ENCODE assay signal across 8 cellular contexts in the genomic region with DNA sequence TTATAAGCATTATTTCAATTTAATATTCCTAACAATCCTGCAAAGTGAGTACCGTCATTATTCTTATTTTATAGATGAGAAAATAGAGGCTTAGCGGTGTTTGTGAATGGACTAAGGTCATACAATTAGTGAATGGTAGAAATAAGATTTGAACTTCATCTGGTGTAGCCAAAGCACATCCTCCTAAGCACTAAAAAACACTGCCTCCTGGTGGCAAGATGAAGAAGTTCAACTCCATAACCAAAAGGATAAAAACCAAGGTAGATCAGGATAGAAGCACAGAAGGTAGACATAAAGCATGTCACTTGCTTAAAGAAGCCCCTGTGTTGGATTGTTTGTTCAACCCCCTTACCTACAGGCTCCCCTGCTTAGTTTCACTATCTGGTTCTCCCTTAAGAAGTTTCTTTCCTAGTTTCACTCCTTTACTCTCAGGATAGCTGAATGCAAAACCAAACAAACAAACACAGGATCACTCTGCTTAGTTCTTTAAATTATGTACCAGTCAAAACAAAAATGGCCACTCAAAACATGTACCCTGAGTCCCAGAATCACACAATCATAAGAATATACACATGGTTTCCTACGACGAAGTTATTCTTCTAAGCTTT. TPM values are rescaled to one million over a fixed set of nuclear protein-coding genes. Genes with fewer than 3 reads are reported as not detected.
DNase-seq lines count a peak whose midpoint lies in the region; ATAC-seq and TF ChIP-seq lines count a peak whose summit lies in the region.

No MANE protein-coding gene starts in this region.

- H2AFZ ChIP-seq in IMR-90 (replicated peaks; ENCODE audit: low read length, poor library complexity) (no peak overlapping the region), osteoblast (ENCODE audit: low read length) (peak overlapping the region; percentile 25)

- H2BK20ac ChIP-seq in IMR-90 (ENCODE audit: low read depth, low read length): no peak overlapping the region

- H3K23ac ChIP-seq in IMR-90 (ENCODE audit: low read depth, low read length): no peak overlapping the region

- H3K27me3 Mint-ChIP-seq in activated CD4-positive, alpha-beta T cell treated with anti-CD3 and anti-CD28 coated beads, Interleukin-2, amount 10 ng/mL, durations not matched to agents 24 days and 14 days: no peaks in the 10 kb centered on the region

- H4K91ac ChIP-seq in IMR-90 (ENCODE audit: insufficient read depth, low read depth, low read length): no peak overlapping the region

- TF ChIP-seq CTCF in IMR-90 (conservative IDR thresholded peaks at IDR 0.05; ENCODE audit: low read depth, low read length) (peak; percentile 21), body of pancreas (IDR thresholded peaks at IDR 0.05) (peak in 6 of 7 experiments; percentile 16 to 50 (median 28)), osteoblast (IDR thresholded peaks at IDR 0.05; ENCODE audit: extremely low read depth, low read depth, low read length) (peak; percentile 34)

- H3K27me3 ChIP-seq in IMR-90 (ENCODE audit: control insufficient read depth, insufficient read depth, low read length): peaks cover 2% of the 10 kb centered on the region; the same call in 1 of the 2 replicates
- H3K27me3 ChIP-seq in body of pancreas: no peaks in the 10 kb centered on the region
- H3K27me3 ChIP-seq in osteoblast (ENCODE audit: insufficient read depth, low read length): no peaks in the 10 kb centered on the region

- no peak overlapping the region for H2BK120ac ChIP-seq in IMR-90 (ENCODE audit: low read depth, low read length)

- ATAC-seq in IMR-90 (ENCODE audit: low read depth): no peak
- no peak for ATAC-seq in body of pancreas

- no peaks in the 10 kb centered on the region for H3K79me2 ChIP-seq in osteoblast (ENCODE audit: insufficient read depth, low read length)

- CTCF ChIA-PET in IMR-90 (lab: Yijun Ruan, JAX): no interaction called here

- no peak for TF ChIP-seq RAD21 in IMR-90 (IDR thresholded peaks at IDR 0.05; ENCODE audit: low read length)

- H3K9me3 ChIP-seq in IMR-90 (ENCODE audit: control insufficient read depth, insufficient read depth, low read length) (no peaks in the 10 kb centered on the region), body of pancreas (no peaks in the 10 kb centered on the region), osteoblast (ENCODE audit: low read depth, low read length) (no peaks in the 10 kb centered on the region)

- H3K27ac Mint-ChIP-seq in activated CD4-positive, alpha-beta T cell treated with anti-CD3 and anti-CD28 coated beads, Interleukin-2, amount 10 ng/mL, durations not matched to agents 24 days and 14 days: peak overlapping the region; percentile 86

- H3K79me1 ChIP-seq in IMR-90 (ENCODE audit: low read depth in 1 of 2, low read length in 2 of 2): no peaks in the 10 kb centered on the region

- H4K8ac ChIP-seq in IMR-90 (ENCODE audit: low read depth in 2 of 2, low read length in 2 of 2): no peak overlapping the region

- H3K36me3 ChIP-seq in IMR-90 (ENCODE audit: control insufficient read depth, insufficient read depth, low read length) (no peaks in the 10 kb centered on the region), body of pancreas (replicated peaks in 1 of 2; ENCODE audit: insufficient read depth in 1 of 2, low read depth in 2 of 2) (no peaks in the 10 kb centered on the region), osteoblast (ENCODE audit: insufficient read depth, low read length) (no peaks in the 10 kb centered on the region)

- H3K4me2 ChIP-seq in IMR-90 (ENCODE audit: low read depth, low read length) (no peak overlapping the region), osteoblast (ENCODE audit: insufficient read depth, low read length) (no peak overlapping the region)

- H3K4me3 ChIP-seq in IMR-90 (ENCODE audit: insufficient read depth, low read depth, low read length) (no peak overlapping the region), body of pancreas (no peak overlapping the region), osteoblast (ENCODE audit: insufficient read depth, low read length) (no peak overlapping the region)

- POLR2A ChIA-PET in IMR-90 (lab: Charles Lee; ENCODE audit: unreplicated experiment): no interaction called here

- H4K20me1 ChIP-seq in IMR-90 (ENCODE audit: insufficient read depth, low read length) (no peaks in the 10 kb centered on the region), osteoblast (ENCODE audit: insufficient read depth, low read length) (no peaks in the 10 kb centered on the region)

- dilution Hi-C loops in IMR-90 (cut with HindIII; ENCODE audit: low sequenced_read_pairs, unreplicated experiment): no loop called here

- H3K36me3 Mint-ChIP-seq in activated CD4-positive, alpha-beta T cell treated with anti-CD3 and anti-CD28 coated beads, Interleukin-2, amount 10 ng/mL, durations not matched to agents 24 days and 14 days (ENCODE audit: low read depth): no peaks in the 10 kb centered on the region

- peaks cover 7% of the 10 kb centered on the region; the same call in 1 of the 2 replicates for H3K9me1 ChIP-seq in IMR-90 (ENCODE audit: insufficient read depth, low read length)

- H3K4me3 Mint-ChIP-seq in activated CD4-positive, alpha-beta T cell treated with anti-CD3 and anti-CD28 coated beads, Interleukin-2, amount 10 ng/mL, durations not matched to agents 24 days and 14 days: peak overlapping the region; percentile 8

- no peaks in the 10 kb centered on the region for H3K9me3 Mint-ChIP-seq in activated CD4-positive, alpha-beta T cell treated with anti-CD3 and anti-CD28 coated beads, Interleukin-2, amount 10 ng/mL, durations not matched to agents 24 days and 14 days

- H3K4ac ChIP-seq in IMR-90 (ENCODE audit: low read depth, low read length): no peak overlapping the region

- no peak overlapping the region for H4K5ac ChIP-seq in IMR-90 (ENCODE audit: low read depth, low read length)

- H2BK15ac ChIP-seq in IMR-90 (ENCODE audit: low read depth, low read length): no peak overlapping the region

- H3K27ac ChIP-seq in IMR-90 (ENCODE audit: insufficient read depth, low read length) (no peak overlapping the region), body of pancreas (no peak overlapping the region), osteoblast (ENCODE audit: low read depth, low read length) (no peak overlapping the region)

- H3K4me1 ChIP-seq in IMR-90 (ENCODE audit: control insufficient read depth, insufficient read depth, low read length) (peaks cover 12% of the 10 kb centered on the region), body of pancreas (no peaks in the 10 kb centered on the region), osteoblast (ENCODE audit: insufficient read depth, low read length) (peaks cover 35% of the 10 kb centered on the region)

- no peak overlapping the region for H2AK9ac ChIP-seq in IMR-90 (replicated peaks; ENCODE audit: low read depth, low read length, poor library complexity)

- H3K4me1 Mint-ChIP-seq in activated CD4-positive, alpha-beta T cell treated with anti-CD3 and anti-CD28 coated beads, Interleukin-2, amount 10 ng/mL, durations not matched to agents 24 days and 14 days: peaks cover 43% of the 10 kb centered on the region

- BruUV-seq in IMR-90 (replicated peaks; lab: Mats Ljungman, UMichigan): no TSS peak

- TF ChIP-seq POLR2A in IMR-90 (IDR thresholded peaks at IDR 0.05; ENCODE audit: low read depth, low read length): no peak
- no peak for TF ChIP-seq POLR2A in body of pancreas (IDR thresholded peaks at IDR 0.05)

- no peak overlapping the region for H3K56ac ChIP-seq in IMR-90 (ENCODE audit: extremely low read depth, insufficient read depth, low read length)

- no peak overlapping the region for H3K9ac ChIP-seq in IMR-90 (ENCODE audit: low read depth, low read length)

- intact Hi-C loops in activated CD4-positive, alpha-beta T cell treated with anti-CD3 and anti-CD28 coated beads, Interleukin-2, amount 10 ng/mL, durations not matched to agents 24 days and 14 days (cut with micrococcal nuclease): no loop called here
- intact Hi-C loops in IMR-90 (cut with micrococcal nuclease): no loop called here
- intact Hi-C loops in body of pancreas (cut with DNase I): no loop called here

- H2AK5ac ChIP-seq in IMR-90 (ENCODE audit: low read depth, low read length): no peak overlapping the region

- 90% methylated on average over 2 of the region's 4 CpGs; no CpG with 5 or more reads in 1 of the 2 experiments for WGBS in IMR-90 (ENCODE audit: extremely low coverage in 2 of 2, insufficient read length in 1 of 2), 2 experiments
- WGBS in body of pancreas, 2 donors: 77 to 80% methylated on average over 4 of the region's 4 CpGs

- H3K14ac ChIP-seq in IMR-90 (replicated peaks; ENCODE audit: low read depth, low read length): no peak overlapping the region

- in situ Hi-C loops in IMR-90 (cut with MboI; ENCODE audit: low sequenced_read_pairs): loop anchor here (10.0 kb wide), 1 partner anchor 1124 kb away; no protein-coding TSS in a partner anchor

- peak; percentile 77 for DNase-seq in activated CD4-positive, alpha-beta T cell treated with anti-CD3 and anti-CD28 coated beads, Interleukin-2, amount 10 ng/mL, durations not matched to agents 24 days and 14 days
- no peak for DNase-seq in activated CD4-positive, alpha-beta T cell treated with anti-CD3 and anti-CD28 coated beads for 48 hours
- DNase-seq in IMR-90 (no peak), body of pancreas (no peak), osteoblast (ENCODE audit: insufficient read length, low spot score, missing footprints) (no peak), AG08395 (ENCODE audit: low spot score) (no peak), NCI-H146 (lab: John Stamatoyannopoulos, UW) (no peak), kidney glomerular epithelial cell (lab: John Stamatoyannopoulos, UW) (no peak)

- no peak overlapping the region for H2BK5ac ChIP-seq in IMR-90 (ENCODE audit: low read depth, low read length, poor library complexity, severe bottlenecking)

- H3K18ac ChIP-seq in IMR-90 (ENCODE audit: low read depth, low read length): no peak overlapping the region

TF ChIP-seq in IMR-90, 13 proteins besides CTCF, POLR2A, EP300 and RAD21 (continues in another document):
- TF ChIP-seq MAZ (IDR thresholded peaks at IDR 0.05; ENCODE audit: borderline replicate concordance, low read depth, low read length) (no peak), CHD1 (IDR thresholded peaks at IDR 0.05; ENCODE audit: low read depth, low read length) (no peak), MXI1 (IDR thresholded peaks at IDR 0.05; ENCODE audit: borderline replicate concordance, low read depth, low read length) (no peak), RCOR1 (IDR thresholded peaks at IDR 0.05; ENCODE audit: insufficient replicate concordance, low read length) (no peak), NFE2L2 (IDR thresholded peaks at IDR 0.05; ENCODE audit: low read depth, low read length) (no peak), FOS (IDR thresholded peaks at IDR 0.05; ENCODE audit: low read depth, low read length) (no peak), BHLHE40 (IDR thresholded peaks at IDR 0.05; ENCODE audit: low read depth, low read length) (no peak)

RNA-seq across cellular contexts. Expression of a gene that starts 12.7 kb away (rescaled TPM):
- 75.9 and 80.1 TPM in 2 replicates for total RNA-seq in activated CD4-positive, alpha-beta T cell treated with anti-CD3 and anti-CD28 coated beads, Interleukin-2, amount 10 ng/mL, durations not matched to agents 24 days and 14 days
- not detected in 2 replicates for total RNA-seq in IMR-90 (2012; rRNA removed)
- polyA plus RNA-seq in IMR-90 (2012; rRNA removed): not detected in 2 replicates
- polyA plus RNA-seq in IMR-90 (2012; cell fraction: cytosol; rRNA removed): not detected in 2 replicates
- not detected in 2 replicates for polyA plus RNA-seq in IMR-90 (2012; cell fraction: nucleus; rRNA removed; ENCODE audit: low replicate concordance)
- not detected for total RNA-seq in body of pancreas
- total RNA-seq in osteoblast: 0.59 and 0.72 TPM in 2 replicates

Comparison
In these comparisons a context has a peak if more than half of its experiments do, and no peak if none do; other contexts are left out.
1. RNA of a gene that starts 12.7 kb away (total RNA-seq): 75.9 to 80.1 TPM in activated CD4-positive, alpha-beta T cell treated with anti-CD3 and anti-CD28 coated beads, Interleukin-2, amount 10 ng/mL, durations not matched to agents 24 days and 14 days; 0.59 to 0.72 TPM in osteoblast, not detected in body of pancreas and not detected in IMR-90; every median in the first group is over 10 times any median in the second.
2. Peak in every context shown above with its lines, with median percentiles within 50 percentile points of each other: CTCF ChIP-seq.